In the genomic region with DNA sequence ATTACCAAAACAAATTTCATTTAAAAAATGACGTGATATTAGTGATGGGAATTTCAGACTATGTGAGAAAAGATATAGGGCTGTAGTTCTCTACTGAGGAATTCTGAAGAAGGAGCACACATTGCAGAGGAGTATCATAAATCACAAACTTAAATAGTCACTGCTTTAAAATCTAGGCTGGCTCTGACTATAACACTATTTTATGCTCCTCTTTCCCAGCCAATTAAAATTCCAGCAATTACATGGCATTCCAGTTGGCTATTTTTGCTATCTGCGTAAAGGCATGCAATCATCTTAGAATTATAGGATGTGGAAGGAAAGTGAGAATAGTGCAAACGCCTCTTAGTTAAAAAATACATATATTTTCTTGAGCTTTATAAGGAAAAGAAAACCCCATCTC, we compare ENCODE assay signal across 22 cellular contexts.
"Had no signal": no experiment of that assay in that cellular context is flagged by ENCODE, and none has a peak within 500 bp of the region (broad histone marks: within the 10 kb centered on the region; RNA-seq: fewer than 3 reads in every experiment).

No MANE protein-coding gene starts in this region.

- H3K4me3 ChIP-seq: coronary artery, gastroesophageal sphincter, heart left ventricle, hepatocyte, lung, mucosa of descending colon, right lobe of liver, smooth muscle cell, stomach, thyroid gland, vagina had no signal

- H3K27me3 ChIP-seq: foreskin keratinocyte, gastroesophageal sphincter, heart left ventricle, hepatocyte, right lobe of liver, stomach, thyroid gland, vagina had no signal

- DNase-seq: effector memory CD8-positive, alpha-beta T cell; foreskin keratinocyte; heart left ventricle; kidney; mucosa of descending colon; naive B cell; right lobe of liver; stimulated activated CD4-positive, alpha-beta T cell treated with anti-CD3 and anti-CD28 coated beads, Interleukin-2, amount 100 ng/mL, for 24 hours; stimulated activated CD4-positive, alpha-beta T cell treated with anti-CD3 and anti-CD28 coated beads, Interleukin-4, amount 100 ng/mL, for 24 hours; stimulated activated naive CD4-positive, alpha-beta T cell treated with Interleukin-2 at 50 U/mL for 16 hours; stomach; thyroid gland had no signal

- H3K4me1 ChIP-seq: foreskin keratinocyte, gastroesophageal sphincter, heart left ventricle, parathyroid adenoma, right lobe of liver, stomach, thyroid gland, vagina had no signal

- H3K36me3 ChIP-seq: gastroesophageal sphincter, heart left ventricle, right lobe of liver, stomach, thyroid gland, vagina had no signal

- H3K4me2 ChIP-seq: hepatocyte, smooth muscle cell had no signal

- H3K27ac ChIP-seq: coronary artery, foreskin keratinocyte, gastroesophageal sphincter, heart left ventricle, hepatocyte, parathyroid adenoma, right lobe of liver, stomach, thyroid gland, vagina had no signal

- H3K9ac ChIP-seq: parathyroid adenoma had no signal

- ATAC-seq: effector memory CD8-positive, alpha-beta T cell; foreskin keratinocyte; gastroesophageal sphincter; heart left ventricle; left lobe of liver; mucosa of descending colon; natural killer cell treated with Interleukin-12 subunit alpha and Interleukin-12 subunit beta and Interleukin-15 and Interleukin-18, amount 100 ng/mL, for 72 hours; right lobe of liver; stimulated activated effector memory CD8-positive, alpha-beta T cell treated with anti-CD3 and anti-CD28 coated beads, Interleukin-12 subunit alpha, Interleukin-12 subunit beta, amount 100 ng/mL, for 72 hours had no signal

- H3K9me3 ChIP-seq: gastroesophageal sphincter, heart left ventricle, mucosa of descending colon, right lobe of liver, stomach, thyroid gland, vagina had no signal

- H3K79me2 ChIP-seq: hepatocyte, parathyroid adenoma had no signal

- H2AFZ ChIP-seq: hepatocyte, parathyroid adenoma had no signal
